Comparison of ENCODE assay signal across 12 cellular contexts in genomic region chr12:79006306-79006705, GRCh38.
A peak's percentile ranks its signal among the peaks of the same experiment; 100 is the strongest.
DNase-seq lines count a peak whose midpoint lies in the region; ATAC-seq and TF ChIP-seq lines count a peak whose summit lies in the region.
"Had no signal": no experiment of that assay in that cellular context is flagged by ENCODE, and none has a peak within 500 bp of the region (broad histone marks: within the 10 kb centered on the region; RNA-seq: fewer than 3 reads in every experiment).

No MANE protein-coding gene starts in this region.

- no peaks in the 10 kb centered on the region for H3K36me3 Mint-ChIP-seq in activated naive CD4-positive, alpha-beta T cell treated with anti-CD3 and anti-CD28 coated beads, Interleukin-2, amount 50 U/mL, for 72 hours
- H3K36me3 Mint-ChIP-seq: CD4-positive, CD25-positive, alpha-beta regulatory T cell had no signal

- peak; percentile 65 for TF ChIP-seq RAD21 in SK-N-SH (IDR thresholded peaks at IDR 0.05; ENCODE audit: low read length)

- H3K4me1 ChIP-seq in SK-N-SH (ENCODE audit: control insufficient read depth in 1 of 2, insufficient read depth in 2 of 2, low read depth in 1 of 2, low read length in 1 of 2) (peaks cover 0 to 4% of the 10 kb centered on the region in 2 experiments; a peak in 3 of 4 replicates), smooth muscle cell (ENCODE audit: low read depth) (no peaks in the 10 kb centered on the region)
- H3K4me1 ChIP-seq: thyroid gland had no signal

- ATAC-seq in SK-N-SH treated with all-trans-retinoic acid at 6 μM for 48 hours = no peak
- ATAC-seq in activated naive CD4-positive, alpha-beta T cell treated with anti-CD3 and anti-CD28 coated beads, Interleukin-2, amount 50 U/mL, for 72 hours = no peak

- no peaks in the 10 kb centered on the region for H3K9me2 ChIP-seq in SK-N-SH

- DNase-seq in SK-N-SH (no peak), LoVo (ENCODE audit: low spot score) (peak; percentile 12), cardiac fibroblast (ENCODE audit: low read depth in 2 of 2) (peak; percentile 20 to 54), smooth muscle cell (lab: John Stamatoyannopoulos, UW; ENCODE audit: unreplicated experiment) (no peak), DMS153 treated with DMSO at 0.1 percent for 48 hours (lab: John Stamatoyannopoulos, UW; ENCODE audit: unreplicated experiment) (no peak)
- DNase-seq in stimulated activated CD4-positive, alpha-beta T cell treated with anti-CD3 and anti-CD28 coated beads, Interleukin-4, amount 100 ng/mL, for 1 hour = no peak
- no peak for DNase-seq in activated naive CD4-positive, alpha-beta T cell treated with anti-CD3 and anti-CD28 coated beads, Interleukin-2, amount 50 U/mL, for 72 hours (ENCODE audit: low spot score in 2 of 2)
- DNase-seq: activated B cell treated with CpG ODN at 0.5 μM for 24 hours; activated naive CD4-positive, alpha-beta T cell treated with anti-CD3 and anti-CD28 coated beads, Interleukin-2, amount 50 U/mL, for 16 hours; CD4-positive, CD25-positive, alpha-beta regulatory T cell; thyroid gland had no signal

- CTCF ChIA-PET in SK-N-SH (lab: Yijun Ruan, JAX) = interaction anchor here (0.8 to 2.7 kb wide), 4 partner anchors 32 to 613 kb away, joined by 3 to 11 read pairs (median 4); no protein-coding TSS in a partner anchor

- H3K9ac ChIP-seq in SK-N-SH (no peak overlapping the region), smooth muscle cell (ENCODE audit: low read depth) (no peak overlapping the region)

- H4K20me1 ChIP-seq in SK-N-SH (ENCODE audit: insufficient read depth) = no peaks in the 10 kb centered on the region
- H4K20me1 ChIP-seq in smooth muscle cell (ENCODE audit: low read depth) = no peaks in the 10 kb centered on the region

- H3K27me3 ChIP-seq in SK-N-SH (ENCODE audit: insufficient read depth) = no peaks in the 10 kb centered on the region
- H3K27me3 ChIP-seq in smooth muscle cell (ENCODE audit: low read depth) = no peaks in the 10 kb centered on the region
- H3K27me3 ChIP-seq: thyroid gland had no signal

- POLR2A ChIA-PET in SK-N-SH (lab: Yijun Ruan, JAX) = no interaction called here

- H2AFZ ChIP-seq in SK-N-SH (ENCODE audit: low read depth) (no peak overlapping the region), smooth muscle cell (ENCODE audit: low read depth) (no peak overlapping the region)

- H3K4me3 ChIP-seq in SK-N-SH (ENCODE audit: low read depth in 2 of 2, low read length in 1 of 2) (no peak overlapping the region), cardiac fibroblast (replicated peaks in 1 of 2; ENCODE audit: low read depth in 2 of 2, low read length in 2 of 2) (no peak overlapping the region), smooth muscle cell (no peak overlapping the region)
- H3K4me3 ChIP-seq: thyroid gland had no signal

- TF ChIP-seq EP300 in SK-N-SH (IDR thresholded peaks at IDR 0.05; ENCODE audit: borderline replicate concordance in 1 of 2, low read depth in 1 of 2, low read length in 1 of 2) = no peak

- H3K36me3 ChIP-seq in SK-N-SH (replicated peaks in 1 of 2; ENCODE audit: control insufficient read depth in 1 of 2, insufficient read depth in 2 of 2, low read length in 1 of 2) (peaks cover 9 to 17% of the 10 kb centered on the region in 2 experiments), smooth muscle cell (ENCODE audit: low read depth) (no peaks in the 10 kb centered on the region)
- H3K36me3 ChIP-seq: thyroid gland had no signal

- peaks cover 5 to 17% of the 10 kb centered on the region in 2 donors for H3K9me3 Mint-ChIP-seq in activated naive CD4-positive, alpha-beta T cell treated with anti-CD3 and anti-CD28 coated beads, Interleukin-2, amount 50 U/mL, for 72 hours
- H3K9me3 Mint-ChIP-seq: activated B cell treated with CpG ODN at 0.5 μM for 24 hours had no signal

- peaks cover 3% of the 10 kb centered on the region; the same call in 1 of the 2 replicates for H3K79me2 ChIP-seq in SK-N-SH (ENCODE audit: insufficient read depth)
- no peaks in the 10 kb centered on the region for H3K79me2 ChIP-seq in smooth muscle cell (ENCODE audit: low read depth)

- TF ChIP-seq CTCF in SK-N-SH (IDR thresholded peaks at IDR 0.05) (peak; percentile 46), cardiac fibroblast (IDR thresholded peaks at IDR 0.05; ENCODE audit: low read depth, low read length) (peak; percentile 21), smooth muscle cell (IDR thresholded peaks at IDR 0.05; ENCODE audit: borderline replicate concordance, insufficient read depth, poor library complexity, severe bottlenecking) (peak; percentile 38)

- H3K27ac ChIP-seq in SK-N-SH (ENCODE audit: low read depth in 2 of 2, low read length in 1 of 2) (no peak overlapping the region), smooth muscle cell (ENCODE audit: low read depth) (no peak overlapping the region)
- H3K27ac ChIP-seq: thyroid gland had no signal

- H3K4me2 ChIP-seq in SK-N-SH = no peak overlapping the region
- no peak overlapping the region for H3K4me2 ChIP-seq in smooth muscle cell

- H3K9me3 ChIP-seq in SK-N-SH (no peaks in the 10 kb centered on the region), smooth muscle cell (replicated peaks; ENCODE audit: low read depth) (no peaks in the 10 kb centered on the region)
- H3K9me3 ChIP-seq: thyroid gland had no signal

- H3F3A ChIP-seq in SK-N-SH (replicated peaks; ENCODE audit: insufficient read depth) = no peaks in the 10 kb centered on the region
- no peaks in the 10 kb centered on the region for H3F3A ChIP-seq in smooth muscle cell (ENCODE audit: low read depth)

- H3K27ac Mint-ChIP-seq in activated naive CD4-positive, alpha-beta T cell treated with anti-CD3 and anti-CD28 coated beads, Interleukin-2, amount 50 U/mL, for 72 hours = no peak overlapping the region
- H3K27ac Mint-ChIP-seq: activated B cell treated with CpG ODN at 0.5 μM for 24 hours; CD4-positive, CD25-positive, alpha-beta regulatory T cell had no signal

- 51% methylated on average over 1 of the region's 1 CpG for WGBS in SK-N-SH (ENCODE audit: low lambda C conversion rate)
- WGBS in smooth muscle cell (ENCODE audit: low lambda C conversion rate) = 82% methylated on average over 1 of the region's 1 CpG

TF ChIP-seq in SK-N-SH, 30 proteins besides CTCF, POLR2A, EP300 and RAD21:
- TF ChIP-seq SMC3 (IDR thresholded peaks at IDR 0.05; ENCODE audit: low read depth, low read length) (peak; percentile 19; the same call in 1 of the 2 replicates), IRF3 (IDR thresholded peaks at IDR 0.05; ENCODE audit: low read depth, low read length) (no peak)

TF ChIP-seq in SK-N-SH treated with all-trans-retinoic acid at 6 μM for 48 hours, 23 proteins besides CTCF, POLR2A, EP300 and RAD21 (continues in another document):
- TF ChIP-seq, protein P1, sequence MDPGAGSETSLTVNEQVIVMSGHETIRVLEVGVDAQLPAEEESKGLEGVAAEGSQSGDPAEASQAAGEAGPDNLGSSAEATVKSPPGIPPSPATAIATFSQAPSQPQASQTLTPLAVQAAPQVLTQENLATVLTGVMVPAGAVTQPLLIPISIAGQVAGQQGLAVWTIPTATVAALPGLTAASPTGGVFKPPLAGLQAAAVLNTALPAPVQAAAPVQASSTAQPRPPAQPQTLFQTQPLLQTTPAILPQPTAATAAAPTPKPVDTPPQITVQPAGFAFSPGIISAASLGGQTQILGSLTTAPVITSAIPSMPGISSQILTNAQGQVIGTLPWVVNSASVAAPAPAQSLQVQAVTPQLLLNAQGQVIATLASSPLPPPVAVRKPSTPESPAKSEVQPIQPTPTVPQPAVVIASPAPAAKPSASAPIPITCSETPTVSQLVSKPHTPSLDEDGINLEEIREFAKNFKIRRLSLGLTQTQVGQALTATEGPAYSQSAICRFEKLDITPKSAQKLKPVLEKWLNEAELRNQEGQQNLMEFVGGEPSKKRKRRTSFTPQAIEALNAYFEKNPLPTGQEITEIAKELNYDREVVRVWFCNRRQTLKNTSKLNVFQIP (CRISPR knock-in tag; IDR thresholded peaks at IDR 0.05; ENCODE audit: borderline replicate concordance, low read depth) = no peak
- no peak for TF ChIP-seq ZC3H10 (CRISPR knock-in tag; IDR thresholded peaks at IDR 0.05)
- no peak for TF ChIP-seq ISL1 (CRISPR knock-in tag; IDR thresholded peaks at IDR 0.05)
- no peak for TF ChIP-seq TOX (CRISPR knock-in tag; IDR thresholded peaks at IDR 0.05; ENCODE audit: borderline replicate concordance)
- no peak for TF ChIP-seq ZNF8 (CRISPR knock-in tag; IDR thresholded peaks at IDR 0.05)
- no peak for TF ChIP-seq OSR1 (CRISPR knock-in tag; IDR thresholded peaks at IDR 0.05)
- no peak for TF ChIP-seq ARNTL (CRISPR knock-in tag; IDR thresholded peaks at IDR 0.05; ENCODE audit: borderline replicate concordance, low read depth)
- no peak for TF ChIP-seq SNAI2 (CRISPR knock-in tag; IDR thresholded peaks at IDR 0.05)
- TF ChIP-seq RARB (CRISPR knock-in tag; IDR thresholded peaks at IDR 0.05) = no peak
- TF ChIP-seq BACH2 (CRISPR knock-in tag; IDR thresholded peaks at IDR 0.05; ENCODE audit: borderline replicate concordance) = no peak
- TF ChIP-seq ZNF70 (CRISPR knock-in tag; IDR thresholded peaks at IDR 0.05) = no peak
- no peak for TF ChIP-seq CSRNP3 (CRISPR knock-in tag; IDR thresholded peaks at IDR 0.05)

Comparison
In these comparisons a context has a peak if more than half of its experiments do, and no peak if none do; other contexts are left out.
1. DNase-seq: peak in LoVo (single experiment) and cardiac fibroblast (2 of 2); none in SK-N-SH (single experiment), smooth muscle cell (single experiment), stimulated activated CD4-positive, alpha-beta T cell treated with anti-CD3 and anti-CD28 coated beads, Interleukin-4, amount 100 ng/mL, for 1 hour (single experiment), activated naive CD4-positive, alpha-beta T cell treated with anti-CD3 and anti-CD28 coated beads, Interleukin-2, amount 50 U/mL, for 72 hours (0 of 2) and DMS153 treated with DMSO at 0.1 percent for 48 hours (single experiment).
2. Peak in every context shown above with its lines, with median percentiles within 50 percentile points of each other: CTCF ChIP-seq.